Comparison of ENCODE assay signal across 1 cellular context in genomic region chr22:20750461-20751184, GRCh38.
TF ChIP-seq lines count a peak whose summit lies in the region.

No MANE protein-coding gene starts in this region.

TF ChIP-seq in K562, 482 proteins besides CTCF, POLR2A, EP300 and RAD21 (continued from another document):
- TF ChIP-seq ZNF407 (IDR thresholded peaks at IDR 0.05; ENCODE audit: low read depth): no peak
- TF ChIP-seq SETDB1 (IDR thresholded peaks at IDR 0.05; ENCODE audit: low read length): peak; percentile 54
- TF ChIP-seq, protein P1, sequence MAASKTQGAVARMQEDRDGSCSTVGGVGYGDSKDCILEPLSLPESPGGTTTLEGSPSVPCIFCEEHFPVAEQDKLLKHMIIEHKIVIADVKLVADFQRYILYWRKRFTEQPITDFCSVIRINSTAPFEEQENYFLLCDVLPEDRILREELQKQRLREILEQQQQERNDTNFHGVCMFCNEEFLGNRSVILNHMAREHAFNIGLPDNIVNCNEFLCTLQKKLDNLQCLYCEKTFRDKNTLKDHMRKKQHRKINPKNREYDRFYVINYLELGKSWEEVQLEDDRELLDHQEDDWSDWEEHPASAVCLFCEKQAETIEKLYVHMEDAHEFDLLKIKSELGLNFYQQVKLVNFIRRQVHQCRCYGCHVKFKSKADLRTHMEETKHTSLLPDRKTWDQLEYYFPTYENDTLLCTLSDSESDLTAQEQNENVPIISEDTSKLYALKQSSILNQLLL (CRISPR knock-in tag; IDR thresholded peaks at IDR 0.05; ENCODE audit: borderline replicate concordance): no peak
- TF ChIP-seq KLF13 (tag; IDR thresholded peaks at IDR 0.05; ENCODE audit: borderline replicate concordance, low read depth): no peak
- no peak for TF ChIP-seq ZKSCAN3 (CRISPR knock-in tag; IDR thresholded peaks at IDR 0.05)
- peak; percentile 69 for TF ChIP-seq MEIS2 (IDR thresholded peaks at IDR 0.05; ENCODE audit: partially characterized antibody)
- no peak for TF ChIP-seq E2F8 (IDR thresholded peaks at IDR 0.05; ENCODE audit: low read depth, partially characterized antibody)
- TF ChIP-seq DDX20 (tag; IDR thresholded peaks at IDR 0.05; ENCODE audit: low read depth): no peak
- TF ChIP-seq ARID2 (IDR thresholded peaks at IDR 0.05): no peak
- TF ChIP-seq SIX5 (IDR thresholded peaks at IDR 0.05; ENCODE audit: borderline replicate concordance in 1 of 2, insufficient read depth in 1 of 2, low read depth in 1 of 2, low read length in 2 of 2): 0 out of 4 replicates have a peak, but pooled peaks of 1 of the 2 experiments have one; percentile 15
- no peak for TF ChIP-seq POLR2H (tag; IDR thresholded peaks at IDR 0.05; ENCODE audit: low read depth)
- no peak for TF ChIP-seq PCBP2 (IDR thresholded peaks at IDR 0.05; ENCODE audit: low read depth, low read length, poor library complexity, severe bottlenecking)
- peak; percentile 80 for TF ChIP-seq ETV5 (CRISPR knock-in tag; IDR thresholded peaks at IDR 0.05; ENCODE audit: low read depth)
- TF ChIP-seq ZMIZ1 (IDR thresholded peaks at IDR 0.05; ENCODE audit: low read depth in 2 of 2, low read length in 2 of 2): no peak
- TF ChIP-seq ZFPM2 (CRISPR knock-in tag; IDR thresholded peaks at IDR 0.05): no peak
- no peak for TF ChIP-seq U2AF1 (optimal IDR thresholded peaks at IDR 0.05; ENCODE audit: low read depth, low read length)
- TF ChIP-seq FOXA3 (CRISPR knock-in tag; conservative IDR thresholded peaks at IDR 0.05 in 1 of 2, IDR thresholded peaks at IDR 0.05 in 1 of 2): peak in 1 of 2 experiments; percentile 77; a peak in 1 of 4 replicates
- TF ChIP-seq, protein P2, sequence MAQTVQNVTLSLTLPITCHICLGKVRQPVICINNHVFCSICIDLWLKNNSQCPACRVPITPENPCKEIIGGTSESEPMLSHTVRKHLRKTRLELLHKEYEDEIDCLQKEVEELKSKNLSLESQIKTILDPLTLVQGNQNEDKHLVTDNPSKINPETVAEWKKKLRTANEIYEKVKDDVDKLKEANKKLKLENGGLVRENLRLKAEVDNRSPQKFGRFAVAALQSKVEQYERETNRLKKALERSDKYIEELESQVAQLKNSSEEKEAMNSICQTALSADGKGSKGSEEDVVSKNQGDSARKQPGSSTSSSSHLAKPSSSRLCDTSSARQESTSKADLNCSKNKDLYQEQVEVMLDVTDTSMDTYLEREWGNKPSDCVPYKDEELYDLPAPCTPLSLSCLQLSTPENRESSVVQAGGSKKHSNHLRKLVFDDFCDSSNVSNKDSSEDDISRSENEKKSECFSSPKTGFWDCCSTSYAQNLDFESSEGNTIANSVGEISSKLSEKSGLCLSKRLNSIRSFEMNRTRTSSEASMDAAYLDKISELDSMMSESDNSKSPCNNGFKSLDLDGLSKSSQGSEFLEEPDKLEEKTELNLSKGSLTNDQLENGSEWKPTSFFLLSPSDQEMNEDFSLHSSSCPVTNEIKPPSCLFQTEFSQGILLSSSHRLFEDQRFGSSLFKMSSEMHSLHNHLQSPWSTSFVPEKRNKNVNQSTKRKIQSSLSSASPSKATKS (CRISPR knock-in tag; IDR thresholded peaks at IDR 0.05): no peak
- no peak for TF ChIP-seq RHOXF2B (CRISPR knock-in tag; conservative IDR thresholded peaks at IDR 0.05)
- TF ChIP-seq PRMT5 (CRISPR knock-in tag; IDR thresholded peaks at IDR 0.05): no peak
- no peak for TF ChIP-seq E2F3 (CRISPR knock-in tag; IDR thresholded peaks at IDR 0.05)
- TF ChIP-seq FOXJ2 (tag; IDR thresholded peaks at IDR 0.05): no peak
- no peak for TF ChIP-seq PCBP1 (IDR thresholded peaks at IDR 0.05; ENCODE audit: low read depth, low read length, poor library complexity, severe bottlenecking)
- TF ChIP-seq, protein P3, sequence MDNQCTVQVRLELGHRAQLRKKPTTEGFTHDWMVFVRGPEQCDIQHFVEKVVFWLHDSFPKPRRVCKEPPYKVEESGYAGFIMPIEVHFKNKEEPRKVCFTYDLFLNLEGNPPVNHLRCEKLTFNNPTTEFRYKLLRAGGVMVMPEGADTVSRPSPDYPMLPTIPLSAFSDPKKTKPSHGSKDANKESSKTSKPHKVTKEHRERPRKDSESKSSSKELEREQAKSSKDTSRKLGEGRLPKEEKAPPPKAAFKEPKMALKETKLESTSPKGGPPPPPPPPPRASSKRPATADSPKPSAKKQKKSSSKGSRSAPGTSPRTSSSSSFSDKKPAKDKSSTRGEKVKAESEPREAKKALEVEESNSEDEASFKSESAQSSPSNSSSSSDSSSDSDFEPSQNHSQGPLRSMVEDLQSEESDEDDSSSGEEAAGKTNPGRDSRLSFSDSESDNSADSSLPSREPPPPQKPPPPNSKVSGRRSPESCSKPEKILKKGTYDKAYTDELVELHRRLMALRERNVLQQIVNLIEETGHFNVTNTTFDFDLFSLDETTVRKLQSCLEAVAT (IDR thresholded peaks at IDR 0.05): no peak
- no peak for TF ChIP-seq POLR3A (IDR thresholded peaks at IDR 0.05; ENCODE audit: borderline replicate concordance, extremely low read depth, insufficient read depth, insufficient read length)
- TF ChIP-seq ZNF431 (CRISPR knock-in tag; IDR thresholded peaks at IDR 0.05): no peak
- peak; percentile 2 for TF ChIP-seq POLR2B (IDR thresholded peaks at IDR 0.05; ENCODE audit: low read depth, partially characterized antibody)
- TF ChIP-seq DACH1 (IDR thresholded peaks at IDR 0.05; ENCODE audit: partially characterized antibody): peak; percentile 90
- peak; percentile 22 for TF ChIP-seq FOS (IDR thresholded peaks at IDR 0.05; ENCODE audit: extremely low read depth, insufficient read length)
- peak; percentile 57 for TF ChIP-seq BHLHE40 (IDR thresholded peaks at IDR 0.05; ENCODE audit: low read length)
- no peak for TF ChIP-seq TSC22D4 (tag; IDR thresholded peaks at IDR 0.05)
- no peak for TF ChIP-seq ZNF79 (CRISPR knock-in tag; IDR thresholded peaks at IDR 0.05; ENCODE audit: low read depth)
- TF ChIP-seq TCF3 (CRISPR knock-in tag; IDR thresholded peaks at IDR 0.05): 0 out of 2 replicates have a peak, but pooled peaks have one; percentile 37
- no peak for TF ChIP-seq KLF6 (CRISPR knock-in tag; IDR thresholded peaks at IDR 0.05; ENCODE audit: borderline replicate concordance)
TF ChIP-seq in K562: peak in this region for 61.
